In the genomic region with DNA sequence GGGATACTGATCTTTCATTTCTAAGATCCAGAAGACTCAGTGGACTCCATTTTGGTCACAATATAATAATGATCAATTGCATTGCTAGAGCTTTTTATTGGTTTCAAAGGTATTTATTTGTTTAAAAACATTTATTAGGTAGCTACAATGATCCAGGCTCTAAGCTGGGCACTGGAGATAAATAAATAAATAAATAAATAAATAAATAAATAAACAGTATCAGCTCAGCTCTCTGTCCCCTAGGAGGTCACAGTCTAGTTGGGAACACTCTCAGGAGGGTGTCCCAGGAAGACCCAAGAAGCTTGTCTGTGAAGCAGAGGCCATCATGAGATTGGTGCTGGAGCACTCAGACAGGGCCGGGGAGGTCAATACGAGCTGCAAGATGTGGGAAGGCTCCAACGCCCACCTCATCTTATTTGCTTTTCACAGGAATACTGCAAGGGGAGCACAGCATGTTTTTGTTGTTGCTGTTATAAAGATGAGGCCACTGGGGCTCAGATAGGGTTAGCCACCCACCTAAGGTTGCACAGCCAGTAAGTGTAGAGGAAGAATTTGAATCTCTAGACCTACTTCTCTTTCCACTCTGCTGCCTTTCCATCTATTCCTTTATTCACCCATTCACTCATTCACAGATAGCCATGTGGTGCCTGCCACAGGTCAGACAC, we compare ENCODE assay signal across 1 cellular context.
TF ChIP-seq lines count a peak whose summit lies in the region.

No MANE protein-coding gene starts in this region.

TF ChIP-seq in HCT116, 20 proteins besides CTCF, POLR2A, EP300 and RAD21:
- no peak for TF ChIP-seq ZFX (IDR thresholded peaks at IDR 0.05)
- TF ChIP-seq TCF7L2 (IDR thresholded peaks at IDR 0.05; ENCODE audit: borderline replicate concordance, extremely low read depth, insufficient read depth, insufficient read length), result no peak
- no peak for TF ChIP-seq REST (IDR thresholded peaks at IDR 0.05; ENCODE audit: low read depth)
- TF ChIP-seq FOSL1 (IDR thresholded peaks at IDR 0.05; ENCODE audit: low read depth), result no peak
- TF ChIP-seq ATF3 (IDR thresholded peaks at IDR 0.05), result no peak
- TF ChIP-seq, protein P1, sequence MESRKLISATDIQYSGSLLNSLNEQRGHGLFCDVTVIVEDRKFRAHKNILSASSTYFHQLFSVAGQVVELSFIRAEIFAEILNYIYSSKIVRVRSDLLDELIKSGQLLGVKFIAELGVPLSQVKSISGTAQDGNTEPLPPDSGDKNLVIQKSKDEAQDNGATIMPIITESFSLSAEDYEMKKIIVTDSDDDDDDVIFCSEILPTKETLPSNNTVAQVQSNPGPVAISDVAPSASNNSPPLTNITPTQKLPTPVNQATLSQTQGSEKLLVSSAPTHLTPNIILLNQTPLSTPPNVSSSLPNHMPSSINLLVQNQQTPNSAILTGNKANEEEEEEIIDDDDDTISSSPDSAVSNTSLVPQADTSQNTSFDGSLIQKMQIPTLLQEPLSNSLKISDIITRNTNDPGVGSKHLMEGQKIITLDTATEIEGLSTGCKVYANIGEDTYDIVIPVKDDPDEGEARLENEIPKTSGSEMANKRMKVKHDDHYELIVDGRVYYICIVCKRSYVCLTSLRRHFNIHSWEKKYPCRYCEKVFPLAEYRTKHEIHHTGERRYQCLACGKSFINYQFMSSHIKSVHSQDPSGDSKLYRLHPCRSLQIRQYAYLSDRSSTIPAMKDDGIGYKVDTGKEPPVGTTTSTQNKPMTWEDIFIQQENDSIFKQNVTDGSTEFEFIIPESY (IDR thresholded peaks at IDR 0.05; ENCODE audit: extremely low read depth, insufficient replicate concordance, low read length), result no peak
- no peak for TF ChIP-seq EGR1 (IDR thresholded peaks at IDR 0.05; ENCODE audit: low read depth)
- TF ChIP-seq, protein P2, sequence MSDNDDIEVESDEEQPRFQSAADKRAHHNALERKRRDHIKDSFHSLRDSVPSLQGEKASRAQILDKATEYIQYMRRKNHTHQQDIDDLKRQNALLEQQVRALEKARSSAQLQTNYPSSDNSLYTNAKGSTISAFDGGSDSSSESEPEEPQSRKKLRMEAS (IDR thresholded peaks at IDR 0.05), result no peak
